11 cellular contexts compared by ENCODE assay signal in genomic region chr12:12007713-12008231, GRCh38.
A peak's percentile ranks its signal among the peaks of the same experiment; 100 is the strongest.
DNase-seq lines count a peak whose midpoint lies in the region; ATAC-seq lines count a peak whose summit lies in the region.
"Had no signal": no experiment of that assay in that cellular context is flagged by ENCODE, and none has a peak within 500 bp of the region (broad histone marks: within the 10 kb centered on the region; RNA-seq: fewer than 3 reads in every experiment).

No MANE protein-coding gene starts in this region.

- H3K27me3 Mint-ChIP-seq in CD4-positive, alpha-beta memory T cell, result no peaks in the 10 kb centered on the region
- no peaks in the 10 kb centered on the region for H3K27me3 Mint-ChIP-seq in activated T-cell treated with anti-CD3 and anti-CD28 coated beads, Interleukin-2, amount 50 U/mL, for 72 hours (ENCODE audit: low read depth)
- peaks cover 0 to 2% (median 0%) of the 10 kb centered on the region in 5 donors for H3K27me3 Mint-ChIP-seq in naive thymus-derived CD8-positive, alpha-beta T cell

- no peak for ATAC-seq in activated T-cell treated with anti-CD3 and anti-CD28 coated beads, Interleukin-2, amount 50 U/mL, for 72 hours (replicated peaks in 1 of 2)
- ATAC-seq in naive thymus-derived CD8-positive, alpha-beta T cell, result no peak
- ATAC-seq in HG03135 (IDR thresholded peaks at IDR 0.05; ENCODE audit: unreplicated experiment) (no peak), HG03439 (IDR thresholded peaks at IDR 0.05; ENCODE audit: unreplicated experiment) (no peak)

- intact Hi-C loops in CD4-positive, alpha-beta memory T cell (cut with micrococcal nuclease), result loop anchor here (1.0 to 10.0 kb wide), 9 partner anchors 26 to 1795 kb away; partner anchors contain the start of gene GABARAPL1

- peak overlapping the region; percentile 95 to 99 (median 97) for H3K27ac Mint-ChIP-seq in CD4-positive, alpha-beta memory T cell
- H3K27ac Mint-ChIP-seq in activated T-cell treated with anti-CD3 and anti-CD28 coated beads, Interleukin-2, amount 50 U/mL, for 72 hours, result peak overlapping the region; percentile 93
- H3K27ac Mint-ChIP-seq in naive thymus-derived CD8-positive, alpha-beta T cell, result peak overlapping the region; percentile 32 to 95 (median 84)

- peaks cover 59% of the 10 kb centered on the region for H3K4me1 ChIP-seq in CD4-positive, alpha-beta memory T cell (ENCODE audit: insufficient read depth, low read length)

- peak overlapping the region in 1 of 2 donors; percentile 18 for H3K4me3 ChIP-seq in CD4-positive, alpha-beta memory T cell (ENCODE audit: low read length in 2 of 2)
- H3K4me3 ChIP-seq in Jurkat, Clone E6-1 (ENCODE audit: low read length), result peak overlapping the region; percentile 10

- H3K36me3 Mint-ChIP-seq in CD4-positive, alpha-beta memory T cell, result peaks cover 3 to 4% of the 10 kb centered on the region in 2 donors
- H3K36me3 Mint-ChIP-seq in activated T-cell treated with anti-CD3 and anti-CD28 coated beads, Interleukin-2, amount 50 U/mL, for 72 hours (ENCODE audit: insufficient read depth in 2 of 2), result peaks cover 10 to 16% of the 10 kb centered on the region in 2 donors
- no peaks in the 10 kb centered on the region for H3K36me3 Mint-ChIP-seq in naive thymus-derived CD8-positive, alpha-beta T cell

- H3K27me3 ChIP-seq in CD4-positive, alpha-beta memory T cell (ENCODE audit: insufficient read depth, low read length), result no peaks in the 10 kb centered on the region

- peaks cover 70 to 94% (median 84%) of the 10 kb centered on the region in 4 donors for H3K4me1 Mint-ChIP-seq in CD4-positive, alpha-beta memory T cell
- H3K4me1 Mint-ChIP-seq in activated T-cell treated with anti-CD3 and anti-CD28 coated beads, Interleukin-2, amount 50 U/mL, for 72 hours (ENCODE audit: low read depth), result peaks cover 75% of the 10 kb centered on the region
- H3K4me1 Mint-ChIP-seq in naive thymus-derived CD8-positive, alpha-beta T cell, result peaks cover 41 to 68% (median 62%) of the 10 kb centered on the region in 4 donors

- CTCF ChIA-PET in CD4-positive, alpha-beta memory T cell (lab: Charles Lee; ENCODE audit: partially characterized antibody), result interaction anchor here (0.7 to 5.5 kb wide), 17 partner anchors 8 to 426 kb away, joined by 3 to 87 read pairs (median 5); no protein-coding TSS in a partner anchor

- POLR2A ChIA-PET in CD4-positive, alpha-beta memory T cell (lab: Charles Lee; ENCODE audit: partially characterized antibody), result interaction anchor here (0.6 to 4.6 kb wide), 11 partner anchors 9 to 458 kb away, joined by 3 to 44 read pairs (median 6); partner anchors contain the start of gene ETV6
- POLR2A ChIA-PET in naive thymus-derived CD8-positive, alpha-beta T cell (lab: Charles Lee), result interaction anchor here (1.3 to 5.0 kb wide), 3 partner anchors 8 to 43 kb away, joined by 3 to 31 read pairs (median 4); no protein-coding TSS in a partner anchor

- H3K4me3 Mint-ChIP-seq in CD4-positive, alpha-beta memory T cell, result peak overlapping the region; percentile 66 to 89 (median 80)
- H3K4me3 Mint-ChIP-seq in activated T-cell treated with anti-CD3 and anti-CD28 coated beads, Interleukin-2, amount 50 U/mL, for 72 hours, result peak overlapping the region; percentile 83 to 85
- peak overlapping the region; percentile 5 to 92 (median 68) for H3K4me3 Mint-ChIP-seq in naive thymus-derived CD8-positive, alpha-beta T cell

- peaks cover 0 to 4% (median 0%) of the 10 kb centered on the region in 8 donors for H3K9me3 Mint-ChIP-seq in CD4-positive, alpha-beta memory T cell
- H3K9me3 Mint-ChIP-seq in activated T-cell treated with anti-CD3 and anti-CD28 coated beads, Interleukin-2, amount 50 U/mL, for 72 hours, result peaks cover 5 to 8% of the 10 kb centered on the region in 2 donors
- H3K9me3 Mint-ChIP-seq in naive thymus-derived CD8-positive, alpha-beta T cell, result peaks cover 0 to 2% (median 0%) of the 10 kb centered on the region in 9 donors

- H3K27ac ChIP-seq in CD4-positive, alpha-beta memory T cell (ENCODE audit: low read depth, low read length), result peak overlapping the region; percentile 75

- peak in 2 of 5 donors; percentile 15 to 23 for DNase-seq in CD4-positive, alpha-beta memory T cell
- peak; percentile 58 for DNase-seq in Jurkat, Clone E6-1 (ENCODE audit: low read depth, low spot score)
- DNase-seq in activated T-cell treated with anti-CD3 and anti-CD28 coated beads, Interleukin-2, amount 50 U/mL, for 72 hours, result no peak
- no peak for DNase-seq in naive thymus-derived CD8-positive, alpha-beta T cell
- no peak for DNase-seq in inferior parietal cortex (ENCODE audit: extremely low spot score)
- no peak for DNase-seq in COR-L47 (lab: John Stamatoyannopoulos, UW)
- DNase-seq: activated CD4-positive, CD25-positive, alpha-beta regulatory T cell treated with anti-CD3 and anti-CD28 coated beads, Interleukin-2, amount 50 U/mL, for 72 hours; kidney glomerular epithelial cell; NCI-H446 treated with DMSO at 0.1 percent for 48 hours had no signal

- no peaks in the 10 kb centered on the region for H3K9me3 ChIP-seq in CD4-positive, alpha-beta memory T cell (ENCODE audit: control insufficient read depth in 1 of 2, low read length in 2 of 2)

- H3K36me3 ChIP-seq in CD4-positive, alpha-beta memory T cell (ENCODE audit: insufficient read depth, low read length), result no peaks in the 10 kb centered on the region
